ENCODE assay signal across 20 cellular contexts in genomic region chr12:109685574-109686447, GRCh38.
"Had no signal": no experiment of that assay in that cellular context is flagged by ENCODE, and none has a peak within 500 bp of the region (broad histone marks: within the 10 kb centered on the region; RNA-seq: fewer than 3 reads in every experiment).

No MANE protein-coding gene starts in this region.

- H3K4me1 ChIP-seq: parathyroid adenoma had no signal

- ATAC-seq: activated CD4-positive, alpha-beta T cell treated with anti-CD3 and anti-CD28 coated beads for 36 hours; heart right ventricle; natural killer cell; WTC11 had no signal

- H3K36me3 ChIP-seq: esophagus squamous epithelium, heart right ventricle, neutrophil, stomach, upper lobe of left lung had no signal

- H3K79me2 ChIP-seq: parathyroid adenoma had no signal

- H3K27ac ChIP-seq: esophagus squamous epithelium, heart right ventricle, neutrophil, parathyroid adenoma, stomach, upper lobe of left lung had no signal

- H3K4me3 Mint-ChIP-seq: activated CD4-positive, alpha-beta T cell treated with anti-CD3 and anti-CD28 coated beads for 36 hours; activated naive CD8-positive, alpha-beta T cell; activated T-helper 1 cell treated with anti-CD3 and anti-CD28 coated beads, Interleukin-12 subunit alpha, Interleukin-12 subunit beta, Interleukin-2, Interleukin-4 antibody, amounts not matched to agents 30 ng/mL and 10 ng/mL and 1 ng/mL, durations not matched to agents 14 hours and 24 hours and 36 hours; natural killer cell; WTC11 had no signal

- H3K9me3 ChIP-seq: esophagus squamous epithelium, heart right ventricle, neutrophil, stomach, upper lobe of left lung had no signal

- H3K4me1 Mint-ChIP-seq: activated CD4-positive, alpha-beta T cell treated with anti-CD3 and anti-CD28 coated beads for 36 hours; natural killer cell; WTC11 had no signal

- DNase-seq: activated CD4-positive, alpha-beta T cell treated with anti-CD3 and anti-CD28 coated beads for 36 hours; activated CD4-positive, alpha-beta T cell treated with anti-CD3 and anti-CD28 coated beads, Interleukin-2, amount 50 U/mL, for 48 hours; activated gamma-delta T cell treated with Interleukin-2 at 50 U/mL for 16 hours; activated T-cell treated with anti-CD3 and anti-CD28 coated beads for 4 hours; dermis blood vessel endothelial cell; effector memory CD4-positive, alpha-beta T cell; esophagus squamous epithelium; heart right ventricle; mesenchymal stem cell; natural killer cell; stimulated activated CD4-positive, alpha-beta T cell treated with anti-CD3 and anti-CD28 coated beads, Interleukin-15, amount 100 ng/mL, for 24 hours; stimulated activated CD4-positive, alpha-beta T cell treated with anti-CD3 and anti-CD28 coated beads, Interleukin-2, amount 100 ng/mL, for 48 hours; stomach; upper lobe of left lung had no signal

- H3K4me3 ChIP-seq: esophagus squamous epithelium, heart right ventricle, stomach, upper lobe of left lung had no signal

- H3K9me3 Mint-ChIP-seq: activated T-helper 1 cell treated with anti-CD3 and anti-CD28 coated beads, Interleukin-12 subunit alpha, Interleukin-12 subunit beta, Interleukin-2, Interleukin-4 antibody, amounts not matched to agents 30 ng/mL and 10 ng/mL and 1 ng/mL, durations not matched to agents 14 hours and 24 hours and 36 hours; natural killer cell; WTC11 had no signal

- H2AFZ ChIP-seq: parathyroid adenoma had no signal

- H3K27me3 ChIP-seq: heart right ventricle, stomach, upper lobe of left lung had no signal

- H3K36me3 Mint-ChIP-seq: activated naive CD8-positive, alpha-beta T cell; natural killer cell; WTC11 had no signal

- H3K27ac Mint-ChIP-seq: activated CD4-positive, alpha-beta T cell treated with anti-CD3 and anti-CD28 coated beads for 36 hours; activated naive CD8-positive, alpha-beta T cell; activated T-helper 1 cell treated with anti-CD3 and anti-CD28 coated beads, Interleukin-12 subunit alpha, Interleukin-12 subunit beta, Interleukin-2, Interleukin-4 antibody, amounts not matched to agents 30 ng/mL and 10 ng/mL and 1 ng/mL, durations not matched to agents 14 hours and 24 hours and 36 hours; natural killer cell; WTC11 had no signal

- FAIRE-seq: endothelial cell of umbilical vein had no signal

- H3K9ac ChIP-seq: parathyroid adenoma had no signal
